8 cellular contexts compared by ENCODE assay signal in genomic region chr3:39384665-39385000, GRCh38. TPM values are rescaled to one million over a fixed set of nuclear protein-coding genes. Genes with fewer than 3 reads are reported as not detected.
A peak's percentile ranks its signal among the peaks of the same experiment; 100 is the strongest.
DNase-seq lines count a peak whose midpoint lies in the region; ATAC-seq and TF ChIP-seq lines count a peak whose summit lies in the region.

No MANE protein-coding gene starts in this region.

- H3K4me1 ChIP-seq in left ventricle myocardium inferior = peaks cover 54% of the 10 kb centered on the region
- peaks cover 58% of the 10 kb centered on the region for H3K4me1 ChIP-seq in mononuclear cell (ENCODE audit: insufficient read depth, low read length)
- H3K4me1 ChIP-seq in vagina = peaks cover 38% of the 10 kb centered on the region

- H3K27me3 ChIP-seq in left ventricle myocardium inferior (ENCODE audit: low read depth) (no peaks in the 10 kb centered on the region), mononuclear cell (ENCODE audit: insufficient read depth, low read length) (no peaks in the 10 kb centered on the region), vagina (no peaks in the 10 kb centered on the region)

- TF ChIP-seq CTCF in left ventricle myocardium inferior (IDR thresholded peaks at IDR 0.05; ENCODE audit: borderline replicate concordance) (no peak), MCF 10A (IDR thresholded peaks at IDR 0.05; ENCODE audit: unreplicated experiment) (no peak), vagina (IDR thresholded peaks at IDR 0.05) (no peak)

- H3K36me3 ChIP-seq in left ventricle myocardium inferior (peaks cover 3% of the 10 kb centered on the region), vagina (peaks cover 0 to under 1% of the 10 kb centered on the region in 2 donors)

- DNase-seq in left ventricle myocardium inferior (no peak), left ventricle myocardium superior (no peak), MCF 10A (ENCODE audit: unreplicated experiment) (no peak), vagina (ENCODE audit: extremely low spot score in 2 of 2) (no peak), Kasumi-1 (lab: John Stamatoyannopoulos, UW) (no peak)
- no peak for DNase-seq in stimulated activated CD4-positive, alpha-beta T cell treated with anti-CD3 and anti-CD28 coated beads, Interleukin-12 subunit alpha, Interleukin-12 subunit beta, amount 100 ng/mL, for 4 hours

- H3K36me3 Mint-ChIP-seq in MCF 10A (ENCODE audit: insufficient read depth, unreplicated experiment) = peaks cover 4% of the 10 kb centered on the region

- POLR2A ChIA-PET in MCF 10A (lab: Yijun Ruan, JAX) = interaction anchor here (0.6 to 7.9 kb wide), 10 partner anchors 9 to 1173 kb away, joined by 3 to 63 read pairs (median 3); partner anchors contain the start of gene RPSA

- H3K4me1 Mint-ChIP-seq in MCF 10A (ENCODE audit: insufficient read depth, unreplicated experiment) = peaks cover 30% of the 10 kb centered on the region

- H3K27ac Mint-ChIP-seq in MCF 10A (ENCODE audit: low read depth, unreplicated experiment) = peak overlapping the region; percentile 91

- H3K4me3 Mint-ChIP-seq in MCF 10A (ENCODE audit: unreplicated experiment) = peak overlapping the region; percentile 91

- H3K27ac ChIP-seq in left ventricle myocardium inferior (replicated peaks) (peak overlapping the region; percentile 96), vagina (no peak overlapping the region)

- no peaks in the 10 kb centered on the region for H3K27me3 Mint-ChIP-seq in MCF 10A (ENCODE audit: insufficient read depth, unreplicated experiment)

- H3K9me3 ChIP-seq in left ventricle myocardium inferior (replicated peaks) = no peaks in the 10 kb centered on the region
- H3K9me3 ChIP-seq in mononuclear cell (ENCODE audit: low read depth, low read length) = no peaks in the 10 kb centered on the region
- no peaks in the 10 kb centered on the region for H3K9me3 ChIP-seq in vagina

- TF ChIP-seq POLR2A in vagina (IDR thresholded peaks at IDR 0.05) = no peak

- H3K4me3 ChIP-seq in left ventricle myocardium inferior = peak overlapping the region; percentile 98
- H3K4me3 ChIP-seq in mononuclear cell (ENCODE audit: low read length) = peak overlapping the region; percentile 78
- H3K4me3 ChIP-seq in vagina = peak overlapping the region; percentile 71 to 81

- ATAC-seq in left ventricle myocardium superior (no peak), HG02623 (IDR thresholded peaks at IDR 0.05; ENCODE audit: unreplicated experiment) (no peak)

- H3K9me3 Mint-ChIP-seq in MCF 10A (ENCODE audit: unreplicated experiment) = no peaks in the 10 kb centered on the region

- intact Hi-C loops in left ventricle myocardium inferior (cut with micrococcal nuclease) (no loop called here), left ventricle myocardium superior (cut with micrococcal nuclease) (no loop called here), MCF 10A (cut with micrococcal nuclease) (loop anchor here (2.0 to 10.0 kb wide), 2 partner anchors 22 to 200 kb away; partner anchors contain the start of gene RPSA), vagina (cut with DNase I) (no loop called here)

- CTCF ChIA-PET in MCF 10A (lab: Yijun Ruan, JAX) = interaction anchor here (0.7 to 1.7 kb wide), 4 partner anchors 11 to 579 kb away, joined by 3 to 4 read pairs (median 3); no protein-coding TSS in a partner anchor

- BruUV-seq in MCF 10A (replicated peaks; lab: Mats Ljungman, UMichigan) = TSS peak; percentile 47

RNA-seq across cellular contexts. Expression of gene SLC25A38, which starts 1.5 kb away (rescaled TPM):
- total RNA-seq in left ventricle myocardium inferior = 21.0 TPM
- 15.4 TPM for total RNA-seq in left ventricle myocardium superior
- 37.6 and 45.9 TPM in 2 replicates for total RNA-seq in MCF 10A (2022)
- total RNA-seq in mononuclear cell = 25.7 TPM
- 20.6 TPM for total RNA-seq in vagina

RNA-seq across cellular contexts. Expression of gene RPSA, which starts 21.9 kb away (rescaled TPM):
- total RNA-seq in left ventricle myocardium inferior (404 TPM), left ventricle myocardium superior (372 TPM), MCF 10A (2022) (1,984 and 2,115 TPM in 2 replicates), mononuclear cell (2,107 TPM), vagina (1,049 TPM)

RNA-seq across cellular contexts. Expression of gene CCR8, which starts 55.1 kb away (rescaled TPM):
- total RNA-seq in left ventricle myocardium inferior (not detected), left ventricle myocardium superior (not detected), MCF 10A (2022) (not detected in 2 replicates), mononuclear cell (2.2 TPM), vagina (not detected)
